Comparison of ENCODE assay signal across 1 cellular context in the genomic region with DNA sequence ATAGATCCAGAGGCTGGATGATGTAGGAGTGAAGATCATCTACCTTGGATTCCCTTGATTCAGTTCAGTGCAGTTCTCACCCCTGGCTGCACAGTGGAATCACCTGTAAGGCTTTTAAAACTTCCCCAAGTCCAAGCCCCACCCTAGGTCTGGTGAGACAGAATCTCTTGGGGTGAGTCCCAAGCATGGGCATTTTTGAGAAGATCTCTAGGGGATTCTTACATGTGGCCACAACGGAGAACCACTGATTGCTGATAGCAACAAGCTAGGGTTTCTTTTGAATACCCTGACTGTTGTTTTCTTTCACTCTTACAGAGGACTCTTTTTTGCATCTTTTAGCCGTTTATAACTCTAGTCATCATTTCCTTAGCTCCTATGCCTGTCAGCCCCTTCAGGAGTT.
TF ChIP-seq lines count a peak whose summit lies in the region.

No MANE protein-coding gene starts in this region.

TF ChIP-seq in H1, 55 proteins besides CTCF, POLR2A, EP300 and RAD21:
- no peak for TF ChIP-seq POU5F1 (IDR thresholded peaks at IDR 0.05; ENCODE audit: low read depth, low read length)
- no peak for TF ChIP-seq SUZ12 (IDR thresholded peaks at IDR 0.05; ENCODE audit: low read length)
- no peak for TF ChIP-seq NRF1 (IDR thresholded peaks at IDR 0.05; ENCODE audit: low read depth, low read length)
- TF ChIP-seq KDM5A (IDR thresholded peaks at IDR 0.05; ENCODE audit: low read length): no peak
- no peak for TF ChIP-seq YY1 (IDR thresholded peaks at IDR 0.05; ENCODE audit: low read depth, low read length)
- TF ChIP-seq TAF1 (IDR thresholded peaks at IDR 0.05; ENCODE audit: low read depth, low read length): no peak
- no peak for TF ChIP-seq SIX5 (IDR thresholded peaks at IDR 0.05; ENCODE audit: low read depth, low read length)
